34 cellular contexts compared by ENCODE assay signal in genomic region chr11:69453151-69453550, GRCh38. TPM values are rescaled to one million over a fixed set of nuclear protein-coding genes. Genes with fewer than 3 reads are reported as not detected.
"Had no signal": no experiment of that assay in that cellular context is flagged by ENCODE, and none has a peak within 500 bp of the region (broad histone marks: within the 10 kb centered on the region; RNA-seq: fewer than 3 reads in every experiment).

No MANE protein-coding gene starts in this region.

- H3K4me1 Mint-ChIP-seq: activated naive CD4-positive, alpha-beta T cell treated with anti-CD3 and anti-CD28 coated beads, Interleukin-2, amount 10 ng/mL, durations not matched to agents 7 days and 5 days; T-helper 17 cell had no signal

- H3K4me1 ChIP-seq: foreskin keratinocyte had no signal

- DNase-seq: activated B cell treated with CpG ODN at 0.5 μM for 24 hours; activated CD4-positive, alpha-beta T cell treated with anti-CD3 and anti-CD28 coated beads for 48 hours; activated CD4-positive, alpha-beta T cell treated with anti-CD3 and anti-CD28 coated beads, Interleukin-2, amount 50 U/mL, for 1 hour; activated CD4-positive, alpha-beta T cell treated with anti-CD3 and anti-CD28 coated beads, Interleukin-2, amount 50 U/mL, for 48 hours; activated CD8-positive, alpha-beta memory T cell treated with anti-CD3 and anti-CD28 coated beads for 24 hours; activated CD8-positive, alpha-beta T cell treated with anti-CD3 and anti-CD28 coated beads for 36 hours; activated effector memory CD4-positive, alpha-beta T cell treated with anti-CD3 and anti-CD28 coated beads, Interleukin-2, amount 50 U/mL, for 16 hours; activated naive CD4-positive, alpha-beta T cell treated with anti-CD3 and anti-CD28 coated beads, Interleukin-2, amount 10 ng/mL, durations not matched to agents 7 days and 5 days; activated T-cell treated with anti-CD3 and anti-CD28 coated beads, Interleukin-2, amount 50 U/mL, for 48 hours; amniotic stem cell; anterior cingulate cortex; brain microvascular endothelial cell; caudate nucleus; cortex of kidney; dermis blood vessel endothelial cell; effector CD4-positive, alpha-beta T cell; effector memory CD8-positive, alpha-beta T cell; erythroblast; foreskin keratinocyte; gastrocnemius medialis; glutamatergic neuron; T-helper 1 cell; T-helper 17 cell; T1000; WERI-Rb-1 had no signal

- H3K36me3 Mint-ChIP-seq: activated naive CD8-positive, alpha-beta T cell had no signal

- H3K9me3 ChIP-seq: gastrocnemius medialis had no signal

- H3K36me3 ChIP-seq: brain microvascular endothelial cell, esophagus muscularis mucosa, gastrocnemius medialis, WERI-Rb-1 had no signal

- H3K27ac ChIP-seq: brain microvascular endothelial cell, esophagus muscularis mucosa, foreskin keratinocyte, gastrocnemius medialis, WERI-Rb-1 had no signal

- H3K4me3 ChIP-seq: esophagus muscularis mucosa, gastrocnemius medialis had no signal

- ATAC-seq: activated CD4-positive, CD25-positive, alpha-beta regulatory T cell treated with anti-CD3 and anti-CD28 coated beads, Interleukin-2, amount 50 U/mL, for 24 hours; activated CD8-positive, alpha-beta T cell treated with anti-CD3 and anti-CD28 coated beads for 36 hours; effector memory CD8-positive, alpha-beta T cell; foreskin keratinocyte; gastrocnemius medialis; T-helper 17 cell had no signal

- H3K27me3 ChIP-seq: brain microvascular endothelial cell, esophagus muscularis mucosa, foreskin keratinocyte had no signal

- H3K4me3 Mint-ChIP-seq: activated B cell treated with CpG ODN at 0.5 μM for 24 hours; activated CD8-positive, alpha-beta T cell treated with anti-CD3 and anti-CD28 coated beads for 36 hours; activated naive CD4-positive, alpha-beta T cell treated with anti-CD3 and anti-CD28 coated beads, Interleukin-2, amount 10 ng/mL, durations not matched to agents 7 days and 5 days; activated naive CD8-positive, alpha-beta T cell; activated T-helper 1 cell treated with anti-CD3 and anti-CD28 coated beads, Interleukin-12 subunit alpha, Interleukin-12 subunit beta, Interleukin-2, Interleukin-4 antibody, amounts not matched to agents 30 ng/mL and 10 ng/mL and 1 ng/mL, durations not matched to agents 14 hours and 24 hours and 36 hours; effector memory CD8-positive, alpha-beta T cell; T-helper 17 cell; T-helper 2 cell treated with Interferon-gamma antibody and Interleukin-4, amounts not matched to agents 5 μg/mL and 100 μg/mL, for 36 hours had no signal

- H3K27ac Mint-ChIP-seq: activated B cell treated with CpG ODN at 0.5 μM for 24 hours; activated CD8-positive, alpha-beta T cell treated with anti-CD3 and anti-CD28 coated beads for 36 hours; activated naive CD4-positive, alpha-beta T cell treated with anti-CD3 and anti-CD28 coated beads, Interleukin-2, amount 10 ng/mL, durations not matched to agents 7 days and 5 days; activated naive CD8-positive, alpha-beta T cell; activated T-helper 1 cell treated with anti-CD3 and anti-CD28 coated beads, Interleukin-12 subunit alpha, Interleukin-12 subunit beta, Interleukin-2, Interleukin-4 antibody, amounts not matched to agents 30 ng/mL and 10 ng/mL and 1 ng/mL, durations not matched to agents 14 hours and 24 hours and 36 hours; activated T-helper 2 cell treated with anti-CD3 and anti-CD28 coated beads, Interferon-gamma antibody, Interleukin-2, Interleukin-4, amounts not matched to agents 10 μg/mL and 5 μg/mL and 100 μg/mL, durations not matched to agents 14 hours and 24 hours and 36 hours; effector memory CD8-positive, alpha-beta T cell; T-helper 17 cell; T-helper 2 cell treated with Interferon-gamma antibody and Interleukin-4, amounts not matched to agents 5 μg/mL and 100 μg/mL, for 36 hours had no signal

RNA-seq across cellular contexts. Expression of gene LINC01488, which starts 28.3 kb away (rescaled TPM):
- total RNA-seq: activated B cell treated with CpG ODN at 0.5 μM for 24 hours; activated CD8-positive, alpha-beta T cell treated with anti-CD3 and anti-CD28 coated beads for 36 hours; activated T-helper 1 cell treated with anti-CD3 and anti-CD28 coated beads, Interleukin-12 subunit alpha, Interleukin-12 subunit beta, Interleukin-2, Interleukin-4 antibody, amounts not matched to agents 30 ng/mL and 10 ng/mL and 1 ng/mL, durations not matched to agents 14 hours and 24 hours and 36 hours; activated T-helper 2 cell treated with anti-CD3 and anti-CD28 coated beads, Interferon-gamma antibody, Interleukin-2, Interleukin-4, amounts not matched to agents 10 μg/mL and 5 μg/mL and 100 μg/mL, durations not matched to agents 14 hours and 24 hours and 36 hours; astrocyte; bronchial epithelial cell; chondrocyte; dermis blood vessel endothelial cell; esophagus muscularis mucosa; foreskin keratinocyte; gastrocnemius medialis; T-helper 17 cell had no signal
